In genomic region chr12:113083863-113084430, GRCh38 we compare ENCODE assay signal across 19 cellular contexts. TPM values are rescaled to one million over a fixed set of nuclear protein-coding genes. Genes with fewer than 3 reads are reported as not detected.
DNase-seq lines count a peak whose midpoint lies in the region; ATAC-seq and TF ChIP-seq lines count a peak whose summit lies in the region.
"Had no signal": no experiment of that assay in that cellular context is flagged by ENCODE, and none has a peak within 500 bp of the region (broad histone marks: within the 10 kb centered on the region; RNA-seq: fewer than 3 reads in every experiment).

No MANE protein-coding gene starts in this region.

- H3K4me3 ChIP-seq in gastroesophageal sphincter (no peak overlapping the region), aorta (ENCODE audit: low read length in 2 of 2) (no peak overlapping the region), esophagus squamous epithelium (no peak overlapping the region), mammary epithelial cell (replicated peaks in 1 of 3; ENCODE audit: insufficient read depth in 1 of 3, low read depth in 2 of 3, low read length in 3 of 3) (no peak overlapping the region)
- no peak overlapping the region for H3K4me3 ChIP-seq in naive thymus-derived CD4-positive, alpha-beta T cell (ENCODE audit: low read length)
- H3K4me3 ChIP-seq: coronary artery had no signal

- no peak overlapping the region for H3K9ac ChIP-seq in mammary epithelial cell (ENCODE audit: insufficient read depth, low read length)

- no peak for ATAC-seq in stimulated activated naive CD8-positive, alpha-beta T cell treated with anti-CD3 and anti-CD28 coated beads, Interleukin-15, amount 100 ng/mL, for 72 hours
- ATAC-seq in gastroesophageal sphincter = peak; percentile 73
- ATAC-seq in naive thymus-derived CD4-positive, alpha-beta T cell = no peak
- ATAC-seq in aorta (ENCODE audit: low FRiP score) = peak; percentile 32

- CTCF ChIA-PET in naive thymus-derived CD4-positive, alpha-beta T cell (lab: Charles Lee) = interaction anchor here (1.0 kb wide), 1 partner anchor 18 kb away, joined by 3 read pairs; no protein-coding TSS in a partner anchor
- CTCF ChIA-PET in mammary epithelial cell (lab: Charles Lee; ENCODE audit: low non-redundant PET) = no interaction called here

- TF ChIP-seq EP300 in gastroesophageal sphincter (IDR thresholded peaks at IDR 0.05) = no peak

- no peak for DNase-seq in stimulated activated naive CD8-positive, alpha-beta T cell treated with anti-CD3 and anti-CD28 coated beads, Interleukin-15, amount 100 ng/mL, for 72 hours
- no peak for DNase-seq in naive thymus-derived CD4-positive, alpha-beta T cell
- DNase-seq in aorta = no peak
- DNase-seq in esophagus squamous epithelium (lab: John Stamatoyannopoulos, UW) = no peak
- no peak for DNase-seq in ecto neural progenitor cell (ENCODE audit: low spot score)
- no peak for DNase-seq in mammary epithelial cell
- DNase-seq: ACHN; COR-L47; foreskin melanocyte; HFFc6; NCI-H146; NCI-H2227 treated with DMSO at 0.1 percent for 48 hours; NK-92 treated with Interleukin-12 subunit alpha and Interleukin-12 subunit beta, amount 100 ng/mL, for 24 hours; retina had no signal

- TF ChIP-seq CTCF in gastroesophageal sphincter (IDR thresholded peaks at IDR 0.05) (no peak), esophagus squamous epithelium (IDR thresholded peaks at IDR 0.05) (no peak), mammary epithelial cell (conservative IDR thresholded peaks at IDR 0.05 in 1 of 2, IDR thresholded peaks at IDR 0.05 in 1 of 2; ENCODE audit: extremely low read depth in 1 of 2, insufficient read depth in 1 of 2, low read depth in 1 of 2, low read length in 2 of 2) (no peak)

- no peak overlapping the region for H3K4me2 ChIP-seq in mammary epithelial cell (ENCODE audit: insufficient read depth, low read depth, low read length)

- TF ChIP-seq POLR2A in gastroesophageal sphincter (IDR thresholded peaks at IDR 0.05) (no peak), esophagus squamous epithelium (IDR thresholded peaks at IDR 0.05) (no peak)

- BruUV-seq in mammary epithelial cell (replicated peaks; lab: Mats Ljungman, UMichigan) = no TSS peak

- H3K27ac ChIP-seq in gastroesophageal sphincter = peak overlapping the region in 1 of 4 donors; percentile 22
- no peak overlapping the region for H3K27ac ChIP-seq in naive thymus-derived CD4-positive, alpha-beta T cell (ENCODE audit: low read depth, low read length)
- H3K27ac ChIP-seq in aorta (ENCODE audit: low read depth in 1 of 2, low read length in 2 of 2) = no peak overlapping the region
- no peak overlapping the region for H3K27ac ChIP-seq in esophagus squamous epithelium
- H3K27ac ChIP-seq in mammary epithelial cell (ENCODE audit: insufficient read depth, low read depth, low read length) = no peak overlapping the region

- no peaks in the 10 kb centered on the region for H3K79me2 ChIP-seq in mammary epithelial cell (ENCODE audit: insufficient read depth, low read length)

- dilution Hi-C loops in mammary epithelial cell (cut with HindIII; ENCODE audit: low sequenced_read_pairs) = no loop called here

- peak overlapping the region; percentile 74 for H3K27ac Mint-ChIP-seq in stimulated activated naive CD8-positive, alpha-beta T cell treated with anti-CD3 and anti-CD28 coated beads, Interleukin-15, Interleukin-2, amounts not matched to agents 100 ng/mL and 50 ng/mL, for 24 hours
- H3K27ac Mint-ChIP-seq in stimulated activated naive CD8-positive, alpha-beta T cell treated with anti-CD3 and anti-CD28 coated beads, Interleukin-15, amount 100 ng/mL, for 72 hours = no peak overlapping the region
- H3K27ac Mint-ChIP-seq in naive thymus-derived CD4-positive, alpha-beta T cell = peak overlapping the region in 8 of 9 donors; percentile 63 to 91 (median 86)
- H3K27ac Mint-ChIP-seq: activated T-helper 2 cell treated with anti-CD3 and anti-CD28 coated beads, Interferon-gamma antibody, Interleukin-2, Interleukin-4, amounts not matched to agents 10 μg/mL and 5 μg/mL and 100 μg/mL, durations not matched to agents 14 hours and 24 hours and 36 hours; HFFc6 had no signal

- H3K4me1 ChIP-seq in gastroesophageal sphincter = no peaks in the 10 kb centered on the region
- H3K4me1 ChIP-seq in naive thymus-derived CD4-positive, alpha-beta T cell (ENCODE audit: control insufficient read depth in 2 of 2, insufficient read depth in 2 of 2, low read length in 2 of 2) = peaks cover 35 to 39% of the 10 kb centered on the region in 2 donors
- H3K4me1 ChIP-seq in aorta (ENCODE audit: control insufficient read depth in 1 of 2, insufficient read depth in 2 of 2, low read length in 2 of 2) = no peaks in the 10 kb centered on the region
- H3K4me1 ChIP-seq in esophagus squamous epithelium = no peaks in the 10 kb centered on the region
- no peaks in the 10 kb centered on the region for H3K4me1 ChIP-seq in mammary epithelial cell (ENCODE audit: insufficient read depth, low read length)

- H3K9me3 ChIP-seq in gastroesophageal sphincter (no peaks in the 10 kb centered on the region), aorta (ENCODE audit: control insufficient read depth, low read length) (no peaks in the 10 kb centered on the region), esophagus squamous epithelium (no peaks in the 10 kb centered on the region), mammary epithelial cell (replicated peaks; ENCODE audit: insufficient read depth, low read length) (no peaks in the 10 kb centered on the region)
- H3K9me3 ChIP-seq in naive thymus-derived CD4-positive, alpha-beta T cell (ENCODE audit: control insufficient read depth in 2 of 3, low read length in 3 of 3) = no peaks in the 10 kb centered on the region

- in situ Hi-C loops in mammary epithelial cell (cut with MboI; ENCODE audit: low sequenced_read_pairs in 2 of 2) = no loop called here

- H3K4me1 Mint-ChIP-seq in stimulated activated naive CD8-positive, alpha-beta T cell treated with anti-CD3 and anti-CD28 coated beads, Interleukin-15, Interleukin-2, amounts not matched to agents 100 ng/mL and 50 ng/mL, for 24 hours (ENCODE audit: low read depth) = peaks cover 63% of the 10 kb centered on the region
- H3K4me1 Mint-ChIP-seq in stimulated activated naive CD8-positive, alpha-beta T cell treated with anti-CD3 and anti-CD28 coated beads, Interleukin-15, amount 100 ng/mL, for 72 hours = peaks cover 43% of the 10 kb centered on the region
- peaks cover 20 to 94% (median 80%) of the 10 kb centered on the region in 7 donors for H3K4me1 Mint-ChIP-seq in naive thymus-derived CD4-positive, alpha-beta T cell

- H3K36me3 ChIP-seq in gastroesophageal sphincter (no peaks in the 10 kb centered on the region), aorta (ENCODE audit: control insufficient read depth in 1 of 2, insufficient read depth in 2 of 2, low read length in 1 of 2) (no peaks in the 10 kb centered on the region), esophagus squamous epithelium (no peaks in the 10 kb centered on the region), mammary epithelial cell (ENCODE audit: insufficient read depth, low read length) (no peaks in the 10 kb centered on the region)
- peaks cover 0 to 14% (median 0%) of the 10 kb centered on the region in 3 experiments for H3K36me3 ChIP-seq in naive thymus-derived CD4-positive, alpha-beta T cell (ENCODE audit: control insufficient read depth in 2 of 3, insufficient read depth in 3 of 3, low read length in 3 of 3)

- no peaks in the 10 kb centered on the region for H3K9me3 Mint-ChIP-seq in stimulated activated naive CD8-positive, alpha-beta T cell treated with anti-CD3 and anti-CD28 coated beads, Interleukin-15, Interleukin-2, amounts not matched to agents 100 ng/mL and 50 ng/mL, for 24 hours
- H3K9me3 Mint-ChIP-seq in stimulated activated naive CD8-positive, alpha-beta T cell treated with anti-CD3 and anti-CD28 coated beads, Interleukin-15, amount 100 ng/mL, for 72 hours = peaks cover 0 to 4% of the 10 kb centered on the region in 2 donors
- peaks cover 0 to 1% (median 0%) of the 10 kb centered on the region in 11 donors for H3K9me3 Mint-ChIP-seq in naive thymus-derived CD4-positive, alpha-beta T cell
- H3K9me3 Mint-ChIP-seq: activated T-helper 2 cell treated with anti-CD3 and anti-CD28 coated beads, Interferon-gamma antibody, Interleukin-2, Interleukin-4, amounts not matched to agents 10 μg/mL and 5 μg/mL and 100 μg/mL, durations not matched to agents 14 hours and 24 hours and 36 hours; HFFc6 had no signal

- POLR2A ChIA-PET in naive thymus-derived CD4-positive, alpha-beta T cell (lab: Charles Lee) = no interaction called here

- no peak overlapping the region for H3K4me3 Mint-ChIP-seq in stimulated activated naive CD8-positive, alpha-beta T cell treated with anti-CD3 and anti-CD28 coated beads, Interleukin-15, Interleukin-2, amounts not matched to agents 100 ng/mL and 50 ng/mL, for 24 hours
- H3K4me3 Mint-ChIP-seq in stimulated activated naive CD8-positive, alpha-beta T cell treated with anti-CD3 and anti-CD28 coated beads, Interleukin-15, amount 100 ng/mL, for 72 hours = no peak overlapping the region
- H3K4me3 Mint-ChIP-seq in naive thymus-derived CD4-positive, alpha-beta T cell = peak overlapping the region in 3 of 10 donors; percentile 27 to 39 (median 39)
- H3K4me3 Mint-ChIP-seq: HFFc6 had no signal

- WGBS in gastroesophageal sphincter (ENCODE audit: low coverage in 1 of 2), 2 donors = 87% methylated on average over 5 of the region's 11 CpGs; no CpG with 5 or more reads in 1 of the 2 donors
- WGBS in aorta, 2 donors = 85 to 86% methylated on average over 11 of the region's 11 CpGs
- WGBS in esophagus squamous epithelium, 2 donors = 78 to 87% methylated on average over 3 to 6 of the region's 11 CpGs
- 55% methylated on average over 4 of the region's 11 CpGs for WGBS in mammary epithelial cell (ENCODE audit: low coverage, missing lambda C conversion rate)

- intact Hi-C loops in naive thymus-derived CD4-positive, alpha-beta T cell (cut with micrococcal nuclease) = loop anchor here in 1 of 2 donors (10.0 kb wide), 1 partner anchor 251 kb away; the partner anchor contains the start of gene SLC8B1
- intact Hi-C loops in aorta (cut with DNase I) (no loop called here), esophagus squamous epithelium (cut with DNase I) (no loop called here), mammary epithelial cell (cut with micrococcal nuclease) (no loop called here)

- H3K27me3 Mint-ChIP-seq in stimulated activated naive CD8-positive, alpha-beta T cell treated with anti-CD3 and anti-CD28 coated beads, Interleukin-15, Interleukin-2, amounts not matched to agents 100 ng/mL and 50 ng/mL, for 24 hours = no peaks in the 10 kb centered on the region
- H3K27me3 Mint-ChIP-seq in stimulated activated naive CD8-positive, alpha-beta T cell treated with anti-CD3 and anti-CD28 coated beads, Interleukin-15, amount 100 ng/mL, for 72 hours = no peaks in the 10 kb centered on the region
- H3K27me3 Mint-ChIP-seq in naive thymus-derived CD4-positive, alpha-beta T cell = no peaks in the 10 kb centered on the region

- no peaks in the 10 kb centered on the region for H3K36me3 Mint-ChIP-seq in stimulated activated naive CD8-positive, alpha-beta T cell treated with anti-CD3 and anti-CD28 coated beads, Interleukin-15, Interleukin-2, amounts not matched to agents 100 ng/mL and 50 ng/mL, for 24 hours (ENCODE audit: low read depth)
- H3K36me3 Mint-ChIP-seq in naive thymus-derived CD4-positive, alpha-beta T cell = peaks cover 0 to 26% (median 12%) of the 10 kb centered on the region in 5 donors

- H2AFZ ChIP-seq in mammary epithelial cell (ENCODE audit: low read depth, low read length) = no peak overlapping the region

- H3K27me3 ChIP-seq in gastroesophageal sphincter (peaks cover 72% of the 10 kb centered on the region), aorta (ENCODE audit: control insufficient read depth in 1 of 2, insufficient read depth in 2 of 2, low read length in 1 of 2) (no peaks in the 10 kb centered on the region), esophagus squamous epithelium (peaks cover 0 to 61% (median 0%) of the 10 kb centered on the region in 4 donors), mammary epithelial cell (ENCODE audit: insufficient read depth, low read length) (peaks cover 3% of the 10 kb centered on the region)
- H3K27me3 ChIP-seq in naive thymus-derived CD4-positive, alpha-beta T cell (ENCODE audit: control insufficient read depth in 2 of 2, insufficient read depth in 2 of 2, low read length in 2 of 2) = no peaks in the 10 kb centered on the region

- no peaks in the 10 kb centered on the region for H4K20me1 ChIP-seq in mammary epithelial cell (ENCODE audit: insufficient read depth, low read length)

RNA-seq across cellular contexts. Expression of gene DTX1, which starts 27.4 kb away (rescaled TPM):
- total RNA-seq in gastroesophageal sphincter = 1 to 10 TPM; 2.3 to 9.5 (median 5.3) TPM
- 10 to 100 TPM in 2 of 5 experiments, 1 to 10 TPM in 2, not detected in 1; 4.2 to 15.8 (median 8.8) TPM for total RNA-seq in naive thymus-derived CD4-positive, alpha-beta T cell
- 1 to 10 TPM in 1 of 2 donors, under 1 TPM in 1; 0.80 to 4.2 TPM for polyA plus RNA-seq in naive thymus-derived CD4-positive, alpha-beta T cell
- 1 to 10 TPM; 4.2 to 4.8 TPM for total RNA-seq in aorta
- polyA plus RNA-seq in aorta = under 1 TPM; 0.15 to 0.38 TPM
- total RNA-seq in esophagus squamous epithelium = 1 to 10 TPM in 3 of 4 donors, under 1 TPM in 1; 0.49 to 4.8 (median 1.8) TPM
- under 1 TPM in 1 of 2 donors, not detected in 1; 0.09 TPM for total RNA-seq in mammary epithelial cell
- 0.01 TPM for polyA plus RNA-seq in mammary epithelial cell
- polyA minus RNA-seq in mammary epithelial cell = not detected
- total RNA-seq: HFFc6 had no signal

RNA-seq across cellular contexts. Expression of gene RASAL1, which starts 51.6 kb away (rescaled TPM):
- total RNA-seq in gastroesophageal sphincter (1 to 10 TPM in 1 of 4 donors, not detected in 3; 1.7 TPM), aorta (not detected), esophagus squamous epithelium (10 to 100 TPM; 17.4 to 98.7 (median 56.6) TPM), mammary epithelial cell (1 to 10 TPM in 1 of 2 donors, not detected in 1; 4.0 TPM)
- 1 to 10 TPM in 3 of 5 experiments, under 1 TPM in 2; 0.19 to 1.6 (median 1.1) TPM for total RNA-seq in naive thymus-derived CD4-positive, alpha-beta T cell
- 1 to 10 TPM; 1.6 to 2.1 TPM for polyA plus RNA-seq in naive thymus-derived CD4-positive, alpha-beta T cell
- polyA plus RNA-seq in aorta (not detected), mammary epithelial cell (0.10 TPM)
- not detected for polyA minus RNA-seq in mammary epithelial cell
- total RNA-seq: HFFc6; T-helper 1 cell treated with Interleukin-12 subunit alpha and Interleukin-12 subunit beta and Interleukin-4 antibody, amounts not matched to agents 30 ng/mL and 1 ng/mL, for 36 hours had no signal

Comparison
In these comparisons a context has a peak if more than half of its experiments do, and no peak if none do; other contexts are left out.
1. H3K27ac Mint-ChIP-seq: peak in stimulated activated naive CD8-positive, alpha-beta T cell treated with anti-CD3 and anti-CD28 coated beads, Interleukin-15, Interleukin-2, amounts not matched to agents 100 ng/mL and 50 ng/mL, for 24 hours (single experiment) and naive thymus-derived CD4-positive, alpha-beta T cell (8 of 9); none in stimulated activated naive CD8-positive, alpha-beta T cell treated with anti-CD3 and anti-CD28 coated beads, Interleukin-15, amount 100 ng/mL, for 72 hours (0 of 2).
2. ATAC-seq: peak in gastroesophageal sphincter (single experiment) and aorta (single experiment); none in stimulated activated naive CD8-positive, alpha-beta T cell treated with anti-CD3 and anti-CD28 coated beads, Interleukin-15, amount 100 ng/mL, for 72 hours (single experiment) and naive thymus-derived CD4-positive, alpha-beta T cell (single experiment).